ENCODE assay signal across 9 cellular contexts in genomic region chr1:8629241-8630091, GRCh38.
DNase-seq lines count a peak whose midpoint lies in the region; ATAC-seq and TF ChIP-seq lines count a peak whose summit lies in the region.
"Had no signal": no experiment of that assay in that cellular context is flagged by ENCODE, and none has a peak within 500 bp of the region (broad histone marks: within the 10 kb centered on the region; RNA-seq: fewer than 3 reads in every experiment).

No MANE protein-coding gene starts in this region.

- no peak overlapping the region for H2BK120ac ChIP-seq in trophoblast cell (ENCODE audit: insufficient read depth, low read length, poor library complexity)

- no peak overlapping the region for H2AK5ac ChIP-seq in trophoblast cell (ENCODE audit: low read length)

- no peak overlapping the region for H3K14ac ChIP-seq in trophoblast cell (ENCODE audit: low read length)

- no peaks in the 10 kb centered on the region for H3K27me3 Mint-ChIP-seq in T-helper 2 cell treated with Interferon-gamma antibody and Interleukin-4, amounts not matched to agents 5 μg/mL and 100 μg/mL, for 36 hours (ENCODE audit: low read depth)

- no peak overlapping the region for H4K12ac ChIP-seq in trophoblast cell (ENCODE audit: low read depth, low read length)

- H2AFZ ChIP-seq in hepatocyte, result no peak overlapping the region
- no peak overlapping the region for H2AFZ ChIP-seq in trophoblast cell (ENCODE audit: insufficient read depth, low read length, poor library complexity)

- H4K20me1 ChIP-seq in hepatocyte (ENCODE audit: insufficient read depth, poor library complexity, severe bottlenecking), result peaks cover 30% of the 10 kb centered on the region

- no peaks in the 10 kb centered on the region for H3K9me3 Mint-ChIP-seq in T-helper 2 cell treated with Interferon-gamma antibody and Interleukin-4, amounts not matched to agents 5 μg/mL and 100 μg/mL, for 36 hours

- no peak for DNase-seq in T-helper 2 cell treated with Interferon-gamma antibody and Interleukin-4, amounts not matched to agents 5 μg/mL and 100 μg/mL, for 36 hours (ENCODE audit: low spot score)
- DNase-seq in hepatocyte (ENCODE audit: low spot score) (no peak), trophoblast cell (no peak), SJCRH30 (no peak)
- DNase-seq in stimulated activated CD4-positive, alpha-beta T cell treated with anti-CD3 and anti-CD28 coated beads, Interleukin-1b, Interleukin-23, amount 100 ng/mL, for 48 hours, result no peak

- H3K27ac ChIP-seq in hepatocyte (peak overlapping the region; percentile 4), trophoblast cell (ENCODE audit: low read depth, low read length) (no peak overlapping the region), SJCRH30 (no peak overlapping the region)

- H3K27ac Mint-ChIP-seq in T-helper 2 cell treated with Interferon-gamma antibody and Interleukin-4, amounts not matched to agents 5 μg/mL and 100 μg/mL, for 36 hours, result peak overlapping the region; percentile 61

- peak overlapping the region; percentile 37 for H3K4me3 Mint-ChIP-seq in T-helper 2 cell treated with Interferon-gamma antibody and Interleukin-4, amounts not matched to agents 5 μg/mL and 100 μg/mL, for 36 hours

- H3K36me3 ChIP-seq in hepatocyte (replicated peaks; ENCODE audit: insufficient read depth, low read depth) (no peaks in the 10 kb centered on the region), trophoblast cell (ENCODE audit: control insufficient read depth in 1 of 2, insufficient read depth in 2 of 2, low read length in 2 of 2) (peaks cover 0 to 2% of the 10 kb centered on the region in 2 experiments), SJCRH30 (no peaks in the 10 kb centered on the region)

- H3K79me1 ChIP-seq in trophoblast cell (ENCODE audit: low read length), result peaks cover 2% of the 10 kb centered on the region

- H3K4me2 ChIP-seq in hepatocyte (peak overlapping the region; percentile 23), trophoblast cell (ENCODE audit: low read length) (no peak overlapping the region)

- H3K4ac ChIP-seq in trophoblast cell (ENCODE audit: low read depth, low read length), result no peak overlapping the region

- H3K79me2 ChIP-seq in hepatocyte, result peaks cover 82% of the 10 kb centered on the region
- H3K79me2 ChIP-seq in trophoblast cell (ENCODE audit: control insufficient read depth, insufficient read depth, low read length, poor library complexity), result no peaks in the 10 kb centered on the region

- peaks cover 50% of the 10 kb centered on the region for H3K4me1 Mint-ChIP-seq in T-helper 2 cell treated with Interferon-gamma antibody and Interleukin-4, amounts not matched to agents 5 μg/mL and 100 μg/mL, for 36 hours (ENCODE audit: low read depth)

- peaks cover 8% of the 10 kb centered on the region for H3K36me3 Mint-ChIP-seq in T-helper 2 cell treated with Interferon-gamma antibody and Interleukin-4, amounts not matched to agents 5 μg/mL and 100 μg/mL, for 36 hours (ENCODE audit: low read depth)

- H3K4me3 ChIP-seq in GM08714 (ENCODE audit: low read length) (peak overlapping the region; percentile 39; the same call in 1 of the 2 replicates), hepatocyte (no peak overlapping the region), trophoblast cell (ENCODE audit: low read depth, low read length) (no peak overlapping the region), SJCRH30 (no peak overlapping the region)

- H3K9me3 ChIP-seq in hepatocyte (ENCODE audit: low read depth), result no peaks in the 10 kb centered on the region
- no peaks in the 10 kb centered on the region for H3K9me3 ChIP-seq in trophoblast cell (ENCODE audit: insufficient read depth, low read depth, low read length)
- H3K9me3 ChIP-seq in SJCRH30 (replicated peaks), result no peaks in the 10 kb centered on the region

- no peak overlapping the region for H4K91ac ChIP-seq in trophoblast cell (ENCODE audit: low read depth, low read length)

- no peak overlapping the region for H3K18ac ChIP-seq in trophoblast cell (ENCODE audit: low read length)

- no peak overlapping the region for H2BK5ac ChIP-seq in trophoblast cell (ENCODE audit: low read depth, low read length, poor library complexity)

- no peaks in the 10 kb centered on the region for H3K9me2 ChIP-seq in hepatocyte (replicated peaks; ENCODE audit: insufficient read depth)

- WGBS in hepatocyte (ENCODE audit: low lambda C conversion rate, missing lambda C conversion rate), result 71% methylated on average over 7 of the region's 7 CpGs
- no CpG with 5 or more reads among the region's 7 CpGs for WGBS in trophoblast cell (ENCODE audit: extremely low coverage, insufficient coverage, insufficient read length)

- H3K9ac ChIP-seq in trophoblast cell (ENCODE audit: low read length), result no peak overlapping the region

- H3K23ac ChIP-seq in trophoblast cell (ENCODE audit: low read length), result no peak overlapping the region

- no peak for TF ChIP-seq CTCF in hepatocyte (IDR thresholded peaks at IDR 0.05; ENCODE audit: poor library complexity)

- ATAC-seq in GM21360 (IDR thresholded peaks at IDR 0.05; ENCODE audit: unreplicated experiment) (peak; percentile 60), HG03520 (IDR thresholded peaks at IDR 0.05; ENCODE audit: unreplicated experiment) (peak; percentile 60)
- ATAC-seq: Panc1 had no signal

- H3K4me1 ChIP-seq in hepatocyte (ENCODE audit: insufficient read depth) (peaks cover 37% of the 10 kb centered on the region), trophoblast cell (ENCODE audit: control insufficient read depth in 1 of 2, insufficient read depth in 2 of 2, low read length in 2 of 2) (peaks cover 8 to 16% of the 10 kb centered on the region in 2 experiments), SJCRH30 (peaks cover 20% of the 10 kb centered on the region)

- no peak overlapping the region for H4K8ac ChIP-seq in trophoblast cell (ENCODE audit: low read depth, low read length)

- H3K27me3 ChIP-seq in hepatocyte (no peaks in the 10 kb centered on the region), trophoblast cell (ENCODE audit: insufficient read depth, low read length) (no peaks in the 10 kb centered on the region), SJCRH30 (no peaks in the 10 kb centered on the region)

- no peak overlapping the region for H2BK12ac ChIP-seq in trophoblast cell (ENCODE audit: low read length)
